In genomic region chr7:154997840-154998370, GRCh38 we compare ENCODE assay signal across 25 cellular contexts. TPM values are rescaled to one million over a fixed set of nuclear protein-coding genes. Genes with fewer than 3 reads are reported as not detected.
DNase-seq lines count a peak whose midpoint lies in the region; ATAC-seq and TF ChIP-seq lines count a peak whose summit lies in the region.
"Had no signal": no experiment of that assay in that cellular context is flagged by ENCODE, and none has a peak within 500 bp of the region (broad histone marks: within the 10 kb centered on the region; RNA-seq: fewer than 3 reads in every experiment).

No MANE protein-coding gene starts in this region.

- H3K27ac Mint-ChIP-seq in WTC11, result peak overlapping the region; percentile 94; the same call in 1 of the 2 replicates
- H3K27ac Mint-ChIP-seq: CD8-positive, alpha-beta T cell had no signal

- TF ChIP-seq POLR2A in testis (IDR thresholded peaks at IDR 0.05), result no peak

- no peak overlapping the region for H3K9ac ChIP-seq in HUES48 (ENCODE audit: low read depth, low read length)

- TF ChIP-seq CTCF in WTC11 (IDR thresholded peaks at IDR 0.05) (no peak), foreskin keratinocyte (conservative IDR thresholded peaks at IDR 0.05) (no peak), testis (IDR thresholded peaks at IDR 0.05) (no peak)

- CTCF ChIA-PET in WTC11 (lab: Charles Lee), result interaction anchor here (0.9 to 1.7 kb wide), 3 partner anchors 13 to 359 kb away, joined by 3 to 6 read pairs (median 3); no protein-coding TSS in a partner anchor

- H3K9me3 ChIP-seq in HUES48 (ENCODE audit: control insufficient read depth, insufficient read depth, low read length), result no peaks in the 10 kb centered on the region
- no peaks in the 10 kb centered on the region for H3K9me3 ChIP-seq in testis
- H3K9me3 ChIP-seq: Caco-2, SJSA1 had no signal

- WGBS in testis, 2 donors, result 88% methylated on average over 8 to 10 of the region's 10 CpGs

- H3K27me3 Mint-ChIP-seq in WTC11 (ENCODE audit: low read depth), result no peaks in the 10 kb centered on the region

- H3K4me3 Mint-ChIP-seq in WTC11, result no peak overlapping the region
- H3K4me3 Mint-ChIP-seq: CD8-positive, alpha-beta T cell had no signal

- H3K4me1 Mint-ChIP-seq in WTC11, result peaks cover 32% of the 10 kb centered on the region

- peaks cover 40% of the 10 kb centered on the region for H3K36me3 Mint-ChIP-seq in WTC11

- intact Hi-C loops in testis (cut with DNase I; ENCODE audit: low total_unique reads), result no loop called here

- H3K36me3 ChIP-seq in HUES48 (ENCODE audit: control insufficient read depth, insufficient read depth, low read length) (peaks cover 51% of the 10 kb centered on the region), testis (ENCODE audit: low read depth, missing control alignments) (no peaks in the 10 kb centered on the region)

- H3K9me3 Mint-ChIP-seq in WTC11, result no peaks in the 10 kb centered on the region
- H3K9me3 Mint-ChIP-seq: CD8-positive, alpha-beta T cell had no signal

- H3K4me1 ChIP-seq in HUES48 (ENCODE audit: control insufficient read depth, insufficient read depth, low read length), result peaks cover 24% of the 10 kb centered on the region
- peaks cover 6% of the 10 kb centered on the region for H3K4me1 ChIP-seq in foreskin keratinocyte
- no peaks in the 10 kb centered on the region for H3K4me1 ChIP-seq in testis
- H3K4me1 ChIP-seq: Caco-2 had no signal

- POLR2A ChIA-PET in WTC11 (lab: Charles Lee), result no interaction called here

- H3K27ac ChIP-seq in HUES48 (ENCODE audit: low read depth, low read length) (peak overlapping the region; percentile 91), foreskin keratinocyte (no peak overlapping the region), testis (no peak overlapping the region)
- H3K27ac ChIP-seq: C4-2B, SJSA1 had no signal

- H3K27me3 ChIP-seq in HUES48 (ENCODE audit: control insufficient read depth, insufficient read depth, low read length), result no peaks in the 10 kb centered on the region
- H3K27me3 ChIP-seq in foreskin keratinocyte, result no peaks in the 10 kb centered on the region
- H3K27me3 ChIP-seq in testis, result no peaks in the 10 kb centered on the region
- H3K27me3 ChIP-seq: SJSA1 had no signal

- no peak for ATAC-seq in WTC11
- no peak for ATAC-seq in foreskin keratinocyte
- no peak for ATAC-seq in GM21619 (IDR thresholded peaks at IDR 0.05; ENCODE audit: unreplicated experiment)
- ATAC-seq: CD8-positive, alpha-beta T cell; K562; PC-3 had no signal

- no peak overlapping the region for H3K4me3 ChIP-seq in HUES48 (ENCODE audit: low read depth, low read length)
- no peak overlapping the region for H3K4me3 ChIP-seq in testis
- H3K4me3 ChIP-seq: K562, SJSA1 had no signal

- DNase-seq in WTC11 (ENCODE audit: low spot score) (no peak), foreskin keratinocyte (peak; percentile 68 to 76), testis (no peak), NCI-H2029 (lab: John Stamatoyannopoulos, UW) (no peak), NCI-H128 (lab: John Stamatoyannopoulos, UW; ENCODE audit: unreplicated experiment) (no peak)
- DNase-seq: Caco-2; CD8-positive, alpha-beta T cell; DMS79; EL; GF-D8; H7; Kasumi-1; NCI-H1105 treated with DMSO at 0.1 percent for 48 hours; NCI-H2029 treated with DMSO at 0.1 percent for 48 hours; NCI-H446 treated with DMSO at 0.1 percent for 48 hours; NCI-H526; NCI-H82; NK-92 treated with Interleukin-12 subunit alpha and Interleukin-12 subunit beta, amount 100 ng/mL, for 24 hours; PC-3; Right ventricle myocardium superior had no signal

TF ChIP-seq in WTC11, 78 proteins besides CTCF, POLR2A, EP300 and RAD21:
- TF ChIP-seq IRF2 (CRISPR knock-in tag; IDR thresholded peaks at IDR 0.05; ENCODE audit: borderline replicate concordance, low read depth) (no peak), ZNF416 (CRISPR knock-in tag; IDR thresholded peaks at IDR 0.05) (no peak), FOXK1 (CRISPR knock-in tag; IDR thresholded peaks at IDR 0.05) (no peak), NFYB (CRISPR knock-in tag; conservative IDR thresholded peaks at IDR 0.05; ENCODE audit: low read depth) (no peak), CREM (CRISPR knock-in tag; IDR thresholded peaks at IDR 0.05) (no peak)
- TF ChIP-seq, protein P1, sequence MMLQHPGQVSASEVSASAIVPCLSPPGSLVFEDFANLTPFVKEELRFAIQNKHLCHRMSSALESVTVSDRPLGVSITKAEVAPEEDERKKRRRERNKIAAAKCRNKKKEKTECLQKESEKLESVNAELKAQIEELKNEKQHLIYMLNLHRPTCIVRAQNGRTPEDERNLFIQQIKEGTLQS (CRISPR knock-in tag; conservative IDR thresholded peaks at IDR 0.05), result no peak
- TF ChIP-seq, protein P2, sequence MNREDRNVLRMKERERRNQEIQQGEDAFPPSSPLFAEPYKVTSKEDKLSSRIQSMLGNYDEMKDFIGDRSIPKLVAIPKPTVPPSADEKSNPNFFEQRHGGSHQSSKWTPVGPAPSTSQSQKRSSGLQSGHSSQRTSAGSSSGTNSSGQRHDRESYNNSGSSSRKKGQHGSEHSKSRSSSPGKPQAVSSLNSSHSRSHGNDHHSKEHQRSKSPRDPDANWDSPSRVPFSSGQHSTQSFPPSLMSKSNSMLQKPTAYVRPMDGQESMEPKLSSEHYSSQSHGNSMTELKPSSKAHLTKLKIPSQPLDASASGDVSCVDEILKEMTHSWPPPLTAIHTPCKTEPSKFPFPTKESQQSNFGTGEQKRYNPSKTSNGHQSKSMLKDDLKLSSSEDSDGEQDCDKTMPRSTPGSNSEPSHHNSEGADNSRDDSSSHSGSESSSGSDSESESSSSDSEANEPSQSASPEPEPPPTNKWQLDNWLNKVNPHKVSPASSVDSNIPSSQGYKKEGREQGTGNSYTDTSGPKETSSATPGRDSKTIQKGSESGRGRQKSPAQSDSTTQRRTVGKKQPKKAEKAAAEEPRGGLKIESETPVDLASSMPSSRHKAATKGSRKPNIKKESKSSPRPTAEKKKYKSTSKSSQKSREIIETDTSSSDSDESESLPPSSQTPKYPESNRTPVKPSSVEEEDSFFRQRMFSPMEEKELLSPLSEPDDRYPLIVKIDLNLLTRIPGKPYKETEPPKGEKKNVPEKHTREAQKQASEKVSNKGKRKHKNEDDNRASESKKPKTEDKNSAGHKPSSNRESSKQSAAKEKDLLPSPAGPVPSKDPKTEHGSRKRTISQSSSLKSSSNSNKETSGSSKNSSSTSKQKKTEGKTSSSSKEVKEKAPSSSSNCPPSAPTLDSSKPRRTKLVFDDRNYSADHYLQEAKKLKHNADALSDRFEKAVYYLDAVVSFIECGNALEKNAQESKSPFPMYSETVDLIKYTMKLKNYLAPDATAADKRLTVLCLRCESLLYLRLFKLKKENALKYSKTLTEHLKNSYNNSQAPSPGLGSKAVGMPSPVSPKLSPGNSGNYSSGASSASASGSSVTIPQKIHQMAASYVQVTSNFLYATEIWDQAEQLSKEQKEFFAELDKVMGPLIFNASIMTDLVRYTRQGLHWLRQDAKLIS (CRISPR knock-in tag; IDR thresholded peaks at IDR 0.05; ENCODE audit: borderline replicate concordance), result no peak
- TF ChIP-seq, protein P3, sequence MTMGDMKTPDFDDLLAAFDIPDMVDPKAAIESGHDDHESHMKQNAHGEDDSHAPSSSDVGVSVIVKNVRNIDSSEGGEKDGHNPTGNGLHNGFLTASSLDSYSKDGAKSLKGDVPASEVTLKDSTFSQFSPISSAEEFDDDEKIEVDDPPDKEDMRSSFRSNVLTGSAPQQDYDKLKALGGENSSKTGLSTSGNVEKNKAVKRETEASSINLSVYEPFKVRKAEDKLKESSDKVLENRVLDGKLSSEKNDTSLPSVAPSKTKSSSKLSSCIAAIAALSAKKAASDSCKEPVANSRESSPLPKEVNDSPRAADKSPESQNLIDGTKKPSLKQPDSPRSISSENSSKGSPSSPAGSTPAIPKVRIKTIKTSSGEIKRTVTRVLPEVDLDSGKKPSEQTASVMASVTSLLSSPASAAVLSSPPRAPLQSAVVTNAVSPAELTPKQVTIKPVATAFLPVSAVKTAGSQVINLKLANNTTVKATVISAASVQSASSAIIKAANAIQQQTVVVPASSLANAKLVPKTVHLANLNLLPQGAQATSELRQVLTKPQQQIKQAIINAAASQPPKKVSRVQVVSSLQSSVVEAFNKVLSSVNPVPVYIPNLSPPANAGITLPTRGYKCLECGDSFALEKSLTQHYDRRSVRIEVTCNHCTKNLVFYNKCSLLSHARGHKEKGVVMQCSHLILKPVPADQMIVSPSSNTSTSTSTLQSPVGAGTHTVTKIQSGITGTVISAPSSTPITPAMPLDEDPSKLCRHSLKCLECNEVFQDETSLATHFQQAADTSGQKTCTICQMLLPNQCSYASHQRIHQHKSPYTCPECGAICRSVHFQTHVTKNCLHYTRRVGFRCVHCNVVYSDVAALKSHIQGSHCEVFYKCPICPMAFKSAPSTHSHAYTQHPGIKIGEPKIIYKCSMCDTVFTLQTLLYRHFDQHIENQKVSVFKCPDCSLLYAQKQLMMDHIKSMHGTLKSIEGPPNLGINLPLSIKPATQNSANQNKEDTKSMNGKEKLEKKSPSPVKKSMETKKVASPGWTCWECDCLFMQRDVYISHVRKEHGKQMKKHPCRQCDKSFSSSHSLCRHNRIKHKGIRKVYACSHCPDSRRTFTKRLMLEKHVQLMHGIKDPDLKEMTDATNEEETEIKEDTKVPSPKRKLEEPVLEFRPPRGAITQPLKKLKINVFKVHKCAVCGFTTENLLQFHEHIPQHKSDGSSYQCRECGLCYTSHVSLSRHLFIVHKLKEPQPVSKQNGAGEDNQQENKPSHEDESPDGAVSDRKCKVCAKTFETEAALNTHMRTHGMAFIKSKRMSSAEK (CRISPR knock-in tag; IDR thresholded peaks at IDR 0.05; ENCODE audit: borderline replicate concordance), result no peak

RNA-seq across cellular contexts. Expression of gene PAXIP1, which starts 5.0 kb away (rescaled TPM):
- total RNA-seq in WTC11 (2021), result 29.4 to 34.1 TPM (median 32.6 TPM) in 3 replicates
- 12.1 and 13.1 TPM in 2 replicates for total RNA-seq in foreskin keratinocyte
- polyA plus RNA-seq in foreskin keratinocyte, result 5.0 and 6.8 TPM in 2 replicates
- total RNA-seq in testis, result 10 to 100 TPM; 37.2 to 39.4 TPM
- 24.2 TPM for polyA plus RNA-seq in testis (ENCODE audit: insufficient read depth, low read depth, low replicate concordance)

Comparison
In these comparisons a context has a peak if more than half of its experiments do, and no peak if none do; other contexts are left out.
1. DNase-seq: peak in foreskin keratinocyte (2 of 2); none in WTC11 (single experiment), testis (single experiment), NCI-H2029 (single experiment) and NCI-H128 (single experiment).